Comparison of ENCODE assay signal across 10 cellular contexts in the genomic region with DNA sequence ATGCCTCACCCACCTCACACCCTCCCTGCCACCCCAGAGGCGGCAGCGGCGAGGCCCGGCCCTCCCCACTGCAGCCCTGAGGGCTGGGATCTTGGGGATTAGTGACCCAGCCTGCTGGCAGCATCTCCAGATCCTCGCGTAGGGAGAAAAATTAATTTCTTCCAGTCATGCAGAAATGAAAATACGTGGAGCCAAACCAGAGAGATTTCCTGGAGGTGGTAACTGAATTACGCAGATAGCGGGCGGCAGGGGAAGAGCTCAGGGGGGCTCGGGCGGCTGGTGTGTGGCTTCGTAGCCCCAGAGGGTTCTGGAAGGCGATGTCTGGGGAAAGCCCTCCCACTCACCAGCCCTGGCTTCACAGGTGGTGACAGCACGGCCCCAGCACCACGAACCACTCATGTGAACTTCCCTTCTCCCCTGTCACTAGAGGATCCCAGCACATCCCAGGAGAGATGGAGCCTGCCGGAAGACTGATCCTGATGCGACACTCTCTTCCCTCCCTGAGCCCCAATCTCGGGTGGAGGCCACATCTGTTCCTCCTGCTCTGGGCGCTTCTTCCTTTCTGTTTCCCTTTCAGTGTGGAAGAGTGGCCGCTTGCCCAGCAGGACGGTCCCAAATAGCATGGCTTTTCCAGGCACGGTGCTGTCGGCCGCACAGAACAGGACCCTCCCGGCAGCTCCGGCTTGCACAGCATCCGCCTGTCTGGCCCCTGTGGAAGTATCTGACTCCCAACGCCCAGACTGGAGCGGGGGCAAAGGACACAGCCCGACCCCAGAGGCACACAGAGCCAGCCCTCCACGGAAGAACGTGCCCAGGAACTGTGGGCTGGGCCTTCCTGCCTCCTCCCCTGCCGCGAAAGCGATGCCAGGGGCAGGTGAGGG. TPM values are rescaled to one million over a fixed set of nuclear protein-coding genes. Genes with fewer than 3 reads are reported as not detected.
DNase-seq lines count a peak whose midpoint lies in the region; ATAC-seq, FAIRE-seq and TF ChIP-seq lines count a peak whose summit lies in the region.
"Had no signal": no experiment of that assay in that cellular context is flagged by ENCODE, and none has a peak within 500 bp of the region (broad histone marks: within the 10 kb centered on the region; RNA-seq: fewer than 3 reads in every experiment).

No MANE protein-coding gene starts in this region.

- H3K9me3 ChIP-seq in H9 (ENCODE audit: control insufficient read depth, low read depth, low read length) (no peaks in the 10 kb centered on the region), astrocyte (ENCODE audit: insufficient read depth, low read depth, low read length) (no peaks in the 10 kb centered on the region), tibial artery (no peaks in the 10 kb centered on the region)
- H3K9me3 ChIP-seq in effector memory CD4-positive, alpha-beta T cell (ENCODE audit: control insufficient read depth, low read length): no peaks in the 10 kb centered on the region

- H2BK15ac ChIP-seq in H9 (ENCODE audit: low read depth, low read length): no peak overlapping the region

- no peak overlapping the region for H3K27ac ChIP-seq in H9 (ENCODE audit: insufficient read length, low read depth, low read length)
- no peak overlapping the region for H3K27ac ChIP-seq in astrocyte (ENCODE audit: low read depth, low read length)
- no peak overlapping the region for H3K27ac ChIP-seq in tibial artery
- H3K27ac ChIP-seq in effector memory CD4-positive, alpha-beta T cell (ENCODE audit: insufficient read depth, low read length, poor library complexity, severe bottlenecking): no peak overlapping the region

- H3K27ac Mint-ChIP-seq in H9: no peak overlapping the region
- no peak overlapping the region for H3K27ac Mint-ChIP-seq in astrocyte (ENCODE audit: unreplicated experiment)
- H3K27ac Mint-ChIP-seq in mesothelial cell of epicardium: no peak overlapping the region
- H3K27ac Mint-ChIP-seq: activated naive CD4-positive, alpha-beta T cell treated with anti-CD3 and anti-CD28 coated beads for 36 hours had no signal

- H3K27me3 Mint-ChIP-seq in H9 (ENCODE audit: low read depth) (peaks cover 53% of the 10 kb centered on the region), astrocyte (ENCODE audit: low read depth, unreplicated experiment) (peaks cover 29% of the 10 kb centered on the region), mesothelial cell of epicardium (ENCODE audit: low read depth) (peaks cover 49% of the 10 kb centered on the region)

- H3K56ac ChIP-seq in H9 (ENCODE audit: insufficient read length, low read depth, low read length): no peak overlapping the region

- H3K36me3 Mint-ChIP-seq in H9 (ENCODE audit: insufficient read depth in 1 of 3, low read depth in 3 of 3): no peaks in the 10 kb centered on the region
- H3K36me3 Mint-ChIP-seq in astrocyte (ENCODE audit: low read depth, unreplicated experiment): no peaks in the 10 kb centered on the region
- no peaks in the 10 kb centered on the region for H3K36me3 Mint-ChIP-seq in mesothelial cell of epicardium

- no peaks in the 10 kb centered on the region for H3K79me1 ChIP-seq in H9 (ENCODE audit: insufficient read depth, low read depth, low read length, poor library complexity, severe bottlenecking)

- no CpG with 5 or more reads among the region's 36 CpGs for WGBS in H9 (ENCODE audit: extremely low coverage, insufficient read length, low lambda C conversion rate)

- no peak overlapping the region for H4K5ac ChIP-seq in H9 (ENCODE audit: insufficient read length, low read depth, low read length)

- no peak overlapping the region for H3K4me2 ChIP-seq in H9 (ENCODE audit: insufficient read depth, insufficient read length, low read length)
- no peak overlapping the region for H3K4me2 ChIP-seq in astrocyte (ENCODE audit: low read length)

- H3K4me3 Mint-ChIP-seq in H9: peak overlapping the region; percentile 14 to 17; a peak in 2 of 5 replicates
- H3K4me3 Mint-ChIP-seq in astrocyte (ENCODE audit: unreplicated experiment): peak overlapping the region; percentile 34
- H3K4me3 Mint-ChIP-seq in mesothelial cell of epicardium: peak overlapping the region; percentile 53
- H3K4me3 Mint-ChIP-seq: activated naive CD4-positive, alpha-beta T cell treated with anti-CD3 and anti-CD28 coated beads for 36 hours had no signal

- FAIRE-seq in astrocyte (lab: Jason Lieb, UNC): no peak

- no peak overlapping the region for H2BK120ac ChIP-seq in H9 (ENCODE audit: low read depth, low read length, poor library complexity, severe bottlenecking)

- H3K23ac ChIP-seq in H9 (ENCODE audit: insufficient read length, low read depth, low read length): no peak overlapping the region

- no peak for ATAC-seq in HG02610 (IDR thresholded peaks at IDR 0.05; ENCODE audit: unreplicated experiment)

- H3K36me3 ChIP-seq in astrocyte (ENCODE audit: insufficient read depth, low read length): no peaks in the 10 kb centered on the region
- no peaks in the 10 kb centered on the region for H3K36me3 ChIP-seq in tibial artery
- H3K36me3 ChIP-seq in effector memory CD4-positive, alpha-beta T cell (ENCODE audit: control insufficient read depth, insufficient read depth, low read length): no peaks in the 10 kb centered on the region

- H2BK5ac ChIP-seq in H9 (ENCODE audit: insufficient read length, low read length): no peak overlapping the region

- H3K4me1 Mint-ChIP-seq in H9 (peaks cover 0 to 4% of the 10 kb centered on the region in 2 experiments; a peak in 1 of 4 replicates), astrocyte (ENCODE audit: low read depth, unreplicated experiment) (no peaks in the 10 kb centered on the region), mesothelial cell of epicardium (peaks cover 5% of the 10 kb centered on the region)

- H2AFZ ChIP-seq in H9 (ENCODE audit: low read length): no peak overlapping the region
- no peak overlapping the region for H2AFZ ChIP-seq in astrocyte (ENCODE audit: low read depth, low read length)

- no peak overlapping the region for H3K18ac ChIP-seq in H9 (ENCODE audit: insufficient read length, low read depth, low read length)

- H4K20me1 ChIP-seq in H9 (ENCODE audit: control insufficient read depth, insufficient read depth, insufficient read length) (peaks cover 4% of the 10 kb centered on the region), astrocyte (ENCODE audit: insufficient read depth, low read length) (no peaks in the 10 kb centered on the region)

- TF ChIP-seq CTCF in H9 (conservative IDR thresholded peaks at IDR 0.05) (no peak), astrocyte (IDR thresholded peaks at IDR 0.05; ENCODE audit: insufficient read depth, low read depth, low read length) (no peak), mesothelial cell of epicardium (IDR thresholded peaks at IDR 0.05; ENCODE audit: unreplicated experiment) (no peak), tibial artery (IDR thresholded peaks at IDR 0.05) (no peak)

- H4K91ac ChIP-seq in H9 (ENCODE audit: insufficient read length, low read depth, low read length): no peak overlapping the region

- H3K9me3 Mint-ChIP-seq in H9 (no peaks in the 10 kb centered on the region), astrocyte (ENCODE audit: unreplicated experiment) (no peaks in the 10 kb centered on the region), mesothelial cell of epicardium (no peaks in the 10 kb centered on the region)
- H3K9me3 Mint-ChIP-seq: activated naive CD4-positive, alpha-beta T cell treated with anti-CD3 and anti-CD28 coated beads for 36 hours had no signal

- H4K8ac ChIP-seq in H9 (replicated peaks; ENCODE audit: insufficient read length, low read depth, low read length): no peak overlapping the region

- DNase-seq in H9 (no peak), astrocyte (ENCODE audit: low read depth) (no peak), mesothelial cell of epicardium (ENCODE audit: low spot score in 2 of 2, unreplicated experiment in 2 of 2) (no peak), tibial artery (peak in 1 of 2 donors; percentile 33), NCI-H2081 (lab: John Stamatoyannopoulos, UW) (no peak)
- DNase-seq in effector memory CD4-positive, alpha-beta T cell: no peak
- DNase-seq: activated naive CD4-positive, alpha-beta T cell treated with anti-CD3 and anti-CD28 coated beads for 36 hours had no signal

- H3K14ac ChIP-seq in H9 (ENCODE audit: insufficient read depth, low read length): no peak overlapping the region

- no peak overlapping the region for H3K4me3 ChIP-seq in astrocyte (ENCODE audit: insufficient read depth, low read depth, low read length)
- peak overlapping the region; percentile 38 to 52 for H3K4me3 ChIP-seq in tibial artery
- H3K4me3 ChIP-seq in effector memory CD4-positive, alpha-beta T cell (ENCODE audit: insufficient read depth, low read depth, low read length, poor library complexity, severe bottlenecking): no peak overlapping the region

- H3K4me1 ChIP-seq in H9 (ENCODE audit: insufficient read depth, low read length): no peaks in the 10 kb centered on the region
- H3K4me1 ChIP-seq in astrocyte (ENCODE audit: insufficient read depth, low read length): no peaks in the 10 kb centered on the region
- peaks cover 0 to 31% (median 18%) of the 10 kb centered on the region in 4 donors for H3K4me1 ChIP-seq in tibial artery
- H3K4me1 ChIP-seq in effector memory CD4-positive, alpha-beta T cell (ENCODE audit: control insufficient read depth, insufficient read depth, low read length, poor library complexity, severe bottlenecking): peaks cover 26% of the 10 kb centered on the region

- H2AK5ac ChIP-seq in H9 (ENCODE audit: insufficient read length, low read length): no peak overlapping the region

- no peak overlapping the region for H2BK12ac ChIP-seq in H9 (ENCODE audit: insufficient read length, low read depth, low read length)

- H3T11ph ChIP-seq in H9 (ENCODE audit: low read length): no peak overlapping the region

- intact Hi-C loops in tibial artery (cut with DNase I; ENCODE audit: low total_unique reads): loop anchor here (10.0 kb wide), 1 partner anchor 56 kb away; no protein-coding TSS in a partner anchor

- no peak overlapping the region for H2BK20ac ChIP-seq in H9 (ENCODE audit: low read depth, low read length, poor library complexity, severe bottlenecking)

- H3K4ac ChIP-seq in H9 (ENCODE audit: low read depth, low read length): no peak overlapping the region

- H3K9ac ChIP-seq in H9 (ENCODE audit: extremely low read depth, insufficient read length, low read length): no peak overlapping the region
- H3K9ac ChIP-seq in astrocyte (ENCODE audit: low read length): no peak overlapping the region

- peaks cover 4% of the 10 kb centered on the region for H3K23me2 ChIP-seq in H9 (ENCODE audit: insufficient read length, low read depth, low read length, poor library complexity, severe bottlenecking)

- H3K27me3 ChIP-seq in H9 (ENCODE audit: insufficient read depth, low read length) (peaks cover 8% of the 10 kb centered on the region; the same call in 1 of the 2 replicates), astrocyte (ENCODE audit: insufficient read depth, low read length) (peaks cover 34% of the 10 kb centered on the region), tibial artery (peaks cover 0 to 90% of the 10 kb centered on the region in 2 donors)
- H3K27me3 ChIP-seq in effector memory CD4-positive, alpha-beta T cell (replicated peaks; ENCODE audit: control insufficient read depth, insufficient read depth, low read length, poor library complexity, severe bottlenecking): peaks cover 50% of the 10 kb centered on the region

- no peaks in the 10 kb centered on the region for H3K79me2 ChIP-seq in H9 (ENCODE audit: insufficient read depth, low read length)
- no peaks in the 10 kb centered on the region for H3K79me2 ChIP-seq in astrocyte (ENCODE audit: insufficient read depth, low read length)

RNA-seq across cellular contexts. Expression of a gene that starts 37.8 kb away (rescaled TPM):
- total RNA-seq in H9 (2021) (2.8 and 2.9 TPM in 2 replicates), astrocyte (2.2 and 2.4 TPM in 2 replicates), mesothelial cell of epicardium (10.1 to 11.5 TPM (median 10.1 TPM) in 3 replicates)
- total RNA-seq: activated naive CD4-positive, alpha-beta T cell treated with anti-CD3 and anti-CD28 coated beads for 36 hours; LHCN-M2; SK-MEL-5 had no signal

Comparison
In these comparisons a context has a peak if more than half of its experiments do, and no peak if none do; other contexts are left out.
1. H3K4me3 ChIP-seq: peak in tibial artery (2 of 2); none in astrocyte (single experiment) and effector memory CD4-positive, alpha-beta T cell (single experiment).
2. Peak in every context shown above with its lines, with median percentiles within 50 percentile points of each other: H3K4me3 Mint-ChIP-seq.